10 cellular contexts compared by ENCODE assay signal in genomic region chr12:46360908-46361666, GRCh38. TPM values are rescaled to one million over a fixed set of nuclear protein-coding genes. Genes with fewer than 3 reads are reported as not detected.
A peak's percentile ranks its signal among the peaks of the same experiment; 100 is the strongest.
DNase-seq lines count a peak whose midpoint lies in the region; ATAC-seq and TF ChIP-seq lines count a peak whose summit lies in the region.
"Had no signal": no experiment of that assay in that cellular context is flagged by ENCODE, and none has a peak within 500 bp of the region (broad histone marks: within the 10 kb centered on the region; RNA-seq: fewer than 3 reads in every experiment).

No MANE protein-coding gene starts in this region.

- H3K4me1 Mint-ChIP-seq in activated T-cell treated with anti-CD3 and anti-CD28 coated beads, Interleukin-2, amount 50 U/mL, for 24 hours (ENCODE audit: low read depth), result peaks cover 57% of the 10 kb centered on the region
- peaks cover 51% of the 10 kb centered on the region for H3K4me1 Mint-ChIP-seq in T-helper 2 cell treated with Interferon-gamma antibody and Interleukin-4, amounts not matched to agents 5 μg/mL and 100 μg/mL, for 36 hours (ENCODE audit: low read depth)

- H3K4me3 Mint-ChIP-seq in activated T-cell treated with anti-CD3 and anti-CD28 coated beads, Interleukin-2, amount 50 U/mL, for 24 hours, result no peak overlapping the region
- peak overlapping the region; percentile 36 for H3K4me3 Mint-ChIP-seq in T-helper 2 cell treated with Interferon-gamma antibody and Interleukin-4, amounts not matched to agents 5 μg/mL and 100 μg/mL, for 36 hours

- peaks cover 83% of the 10 kb centered on the region for H3F3A ChIP-seq in smooth muscle cell (ENCODE audit: low read depth)

- H3K9ac ChIP-seq in smooth muscle cell (ENCODE audit: low read depth), result no peak overlapping the region
- H3K9ac ChIP-seq: parathyroid adenoma had no signal

- no peak overlapping the region for H2AFZ ChIP-seq in smooth muscle cell (ENCODE audit: low read depth)
- H2AFZ ChIP-seq: parathyroid adenoma had no signal

- peak overlapping the region; percentile 98 for H3K27ac ChIP-seq in smooth muscle cell (ENCODE audit: low read depth)
- H3K27ac ChIP-seq: C4-2B, parathyroid adenoma had no signal

- no peak for DNase-seq in activated T-cell treated with anti-CD3 and anti-CD28 coated beads, Interleukin-2, amount 50 U/mL, for 24 hours
- DNase-seq in activated T-cell treated with anti-CD3 and anti-CD28 coated beads, Interleukin-2, amount 50 U/mL, for 48 hours, result no peak
- DNase-seq in T-helper 2 cell treated with Interferon-gamma antibody and Interleukin-4, amounts not matched to agents 5 μg/mL and 100 μg/mL, for 36 hours (ENCODE audit: low spot score), result no peak
- no peak for DNase-seq in smooth muscle cell (lab: John Stamatoyannopoulos, UW; ENCODE audit: unreplicated experiment)
- DNase-seq in mucosa of gallbladder (ENCODE audit: low spot score), result no peak
- DNase-seq in islet precursor cell, result no peak
- DNase-seq in stimulated activated CD4-positive, alpha-beta T cell treated with anti-CD3 and anti-CD28 coated beads, Interleukin-2, amount 100 ng/mL, for 24 hours, result no peak

- H3K79me2 ChIP-seq in smooth muscle cell (ENCODE audit: low read depth), result peaks cover 27% of the 10 kb centered on the region
- H3K79me2 ChIP-seq: parathyroid adenoma had no signal

- no peaks in the 10 kb centered on the region for H3K27me3 ChIP-seq in smooth muscle cell (ENCODE audit: low read depth)

- H3K36me3 ChIP-seq in smooth muscle cell (ENCODE audit: low read depth), result peaks cover 69% of the 10 kb centered on the region

- TF ChIP-seq CTCF in smooth muscle cell (IDR thresholded peaks at IDR 0.05; ENCODE audit: borderline replicate concordance, insufficient read depth, poor library complexity, severe bottlenecking), result no peak

- H3K4me2 ChIP-seq in smooth muscle cell, result no peak overlapping the region

- H3K36me3 Mint-ChIP-seq in activated T-cell treated with anti-CD3 and anti-CD28 coated beads, Interleukin-2, amount 50 U/mL, for 24 hours (ENCODE audit: low read depth), result peaks cover 79% of the 10 kb centered on the region
- peaks cover 75% of the 10 kb centered on the region for H3K36me3 Mint-ChIP-seq in T-helper 2 cell treated with Interferon-gamma antibody and Interleukin-4, amounts not matched to agents 5 μg/mL and 100 μg/mL, for 36 hours (ENCODE audit: low read depth)

- no peak overlapping the region for H3K4me3 ChIP-seq in smooth muscle cell

- no peaks in the 10 kb centered on the region for H3K9me3 Mint-ChIP-seq in activated T-cell treated with anti-CD3 and anti-CD28 coated beads, Interleukin-2, amount 50 U/mL, for 24 hours
- H3K9me3 Mint-ChIP-seq in T-helper 2 cell treated with Interferon-gamma antibody and Interleukin-4, amounts not matched to agents 5 μg/mL and 100 μg/mL, for 36 hours, result no peaks in the 10 kb centered on the region

- H4K20me1 ChIP-seq in smooth muscle cell (ENCODE audit: low read depth), result peaks cover 91% of the 10 kb centered on the region

- peaks cover 15% of the 10 kb centered on the region for H3K4me1 ChIP-seq in smooth muscle cell (ENCODE audit: low read depth)

- no peaks in the 10 kb centered on the region for H3K9me3 ChIP-seq in smooth muscle cell (replicated peaks; ENCODE audit: low read depth)

- peak overlapping the region; percentile 79 for H3K27ac Mint-ChIP-seq in activated T-cell treated with anti-CD3 and anti-CD28 coated beads, Interleukin-2, amount 50 U/mL, for 24 hours
- H3K27ac Mint-ChIP-seq in T-helper 2 cell treated with Interferon-gamma antibody and Interleukin-4, amounts not matched to agents 5 μg/mL and 100 μg/mL, for 36 hours, result peak overlapping the region; percentile 86

- ATAC-seq in HG02943 (IDR thresholded peaks at IDR 0.05; ENCODE audit: low read depth, unreplicated experiment), result peak; percentile 84

- 92% methylated on average over 2 of the region's 2 CpGs for WGBS in smooth muscle cell (ENCODE audit: low lambda C conversion rate)

- no peaks in the 10 kb centered on the region for H3K27me3 Mint-ChIP-seq in activated T-cell treated with anti-CD3 and anti-CD28 coated beads, Interleukin-2, amount 50 U/mL, for 24 hours
- no peaks in the 10 kb centered on the region for H3K27me3 Mint-ChIP-seq in T-helper 2 cell treated with Interferon-gamma antibody and Interleukin-4, amounts not matched to agents 5 μg/mL and 100 μg/mL, for 36 hours (ENCODE audit: low read depth)

RNA-seq across cellular contexts. Expression of gene SLC38A2, which starts 11.5 kb away (rescaled TPM):
- total RNA-seq in smooth muscle cell (1,081 and 1,127 TPM in 2 replicates), mucosa of gallbladder (137 TPM)
- polyA plus RNA-seq in smooth muscle cell, result 201 and 262 TPM in 2 replicates
